ENCODE assay signal across 1 cellular context in genomic region chr15:64651573-64652260, GRCh38.
TF ChIP-seq lines count a peak whose summit lies in the region.

No MANE protein-coding gene starts in this region.

TF ChIP-seq in HepG2, 621 proteins besides CTCF, POLR2A, EP300 and RAD21 (continued from another document and continues in another):
- TF ChIP-seq ZNF275 (CRISPR knock-in tag; IDR thresholded peaks at IDR 0.05; ENCODE audit: borderline replicate concordance) (no peak), ZNF546 (CRISPR knock-in tag; conservative IDR thresholded peaks at IDR 0.05) (no peak), TFAP4 (IDR thresholded peaks at IDR 0.05; ENCODE audit: borderline replicate concordance, low read depth) (peak; percentile 94), ZNF704 (CRISPR knock-in tag; IDR thresholded peaks at IDR 0.05; ENCODE audit: borderline replicate concordance) (no peak), TEF (CRISPR knock-in tag; IDR thresholded peaks at IDR 0.05) (no peak), PAF1 (CRISPR knock-in tag; IDR thresholded peaks at IDR 0.05) (no peak), BCL6 (CRISPR knock-in tag; IDR thresholded peaks at IDR 0.05) (peak; percentile 71), TCF7 (IDR thresholded peaks at IDR 0.05; ENCODE audit: low read depth) (no peak), ZSCAN20 (CRISPR knock-in tag; IDR thresholded peaks at IDR 0.05; ENCODE audit: borderline replicate concordance) (no peak), JDP2 (CRISPR knock-in tag; IDR thresholded peaks at IDR 0.05; ENCODE audit: borderline replicate concordance) (no peak), CENPX (CRISPR knock-in tag; IDR thresholded peaks at IDR 0.05) (no peak), MAF1 (CRISPR knock-in tag; IDR thresholded peaks at IDR 0.05; ENCODE audit: borderline replicate concordance) (no peak), TRIM22 (IDR thresholded peaks at IDR 0.05) (no peak), ZNF451 (CRISPR knock-in tag; IDR thresholded peaks at IDR 0.05) (no peak), ZKSCAN5 (CRISPR knock-in tag; IDR thresholded peaks at IDR 0.05) (no peak), BHLHE40 (IDR thresholded peaks at IDR 0.05; ENCODE audit: low read length) (no peak), ZFX (CRISPR knock-in tag; IDR thresholded peaks at IDR 0.05; ENCODE audit: low read depth) (peak; percentile 47), RORA (CRISPR knock-in tag; IDR thresholded peaks at IDR 0.05) (no peak), ZNF775 (CRISPR knock-in tag; IDR thresholded peaks at IDR 0.05; ENCODE audit: borderline replicate concordance) (no peak), ZNF136 (CRISPR knock-in tag; IDR thresholded peaks at IDR 0.05; ENCODE audit: low read depth) (no peak), CEBPB (IDR thresholded peaks at IDR 0.05; ENCODE audit: borderline replicate concordance, low read depth, low read length) (no peak), ZGPAT (CRISPR knock-in tag; IDR thresholded peaks at IDR 0.05) (peak; percentile 79), GATAD2A (CRISPR knock-in tag; IDR thresholded peaks at IDR 0.05) (peak; percentile 71), RCOR2 (CRISPR knock-in tag; IDR thresholded peaks at IDR 0.05) (peak; percentile 50; the same call in 1 of the 2 replicates), KDM4B (CRISPR knock-in tag; IDR thresholded peaks at IDR 0.05) (no peak), ZNF335 (CRISPR knock-in tag; IDR thresholded peaks at IDR 0.05) (no peak), ZNF766 (CRISPR knock-in tag; IDR thresholded peaks at IDR 0.05; ENCODE audit: borderline replicate concordance) (no peak), FOXJ3 (CRISPR knock-in tag; IDR thresholded peaks at IDR 0.05; ENCODE audit: borderline replicate concordance) (no peak; the same call in 1 of the 2 replicates), MXD1 (CRISPR knock-in tag; IDR thresholded peaks at IDR 0.05) (no peak), NFIB (CRISPR knock-in tag; IDR thresholded peaks at IDR 0.05; ENCODE audit: borderline replicate concordance) (no peak), ZNF292 (CRISPR knock-in tag; IDR thresholded peaks at IDR 0.05; ENCODE audit: borderline replicate concordance, low read depth) (peak; percentile 75; the same call in 1 of the 2 replicates), ZBTB49 (CRISPR knock-in tag; IDR thresholded peaks at IDR 0.05; ENCODE audit: borderline replicate concordance) (no peak), NR2C2 (CRISPR knock-in tag; IDR thresholded peaks at IDR 0.05; ENCODE audit: borderline replicate concordance) (no peak), ZC3H4 (CRISPR knock-in tag; IDR thresholded peaks at IDR 0.05; ENCODE audit: borderline replicate concordance) (no peak), ZNF563 (CRISPR knock-in tag; IDR thresholded peaks at IDR 0.05) (no peak), PHF21A (CRISPR knock-in tag; IDR thresholded peaks at IDR 0.05) (peak; percentile 36; the same call in 1 of the 2 replicates), PBX3 (CRISPR knock-in tag; IDR thresholded peaks at IDR 0.05; ENCODE audit: borderline replicate concordance) (no peak), KIAA2018 (CRISPR knock-in tag; IDR thresholded peaks at IDR 0.05; ENCODE audit: borderline replicate concordance) (no peak), ATF5 (CRISPR knock-in tag; IDR thresholded peaks at IDR 0.05; ENCODE audit: low read depth) (no peak), ZNF180 (CRISPR knock-in tag; IDR thresholded peaks at IDR 0.05; ENCODE audit: borderline replicate concordance, low read depth) (no peak), IKZF5 (CRISPR knock-in tag; IDR thresholded peaks at IDR 0.05) (peak; percentile 96)
